17 cellular contexts compared by ENCODE assay signal in genomic region chr20:44528309-44528708, GRCh38. TPM values are rescaled to one million over a fixed set of nuclear protein-coding genes. Genes with fewer than 3 reads are reported as not detected.
DNase-seq lines count a peak whose midpoint lies in the region; ATAC-seq, FAIRE-seq and TF ChIP-seq lines count a peak whose summit lies in the region.
"Had no signal": no experiment of that assay in that cellular context is flagged by ENCODE, and none has a peak within 500 bp of the region (broad histone marks: within the 10 kb centered on the region; RNA-seq: fewer than 3 reads in every experiment).

No MANE protein-coding gene starts in this region.

- no peak overlapping the region for H3K4me3 ChIP-seq in K562
- no peak overlapping the region for H3K4me3 ChIP-seq in trophoblast cell (ENCODE audit: low read depth, low read length)
- no peak overlapping the region for H3K4me3 ChIP-seq in lower leg skin (ENCODE audit: low read depth, poor library complexity, severe bottlenecking)

- no peak overlapping the region for H2BK120ac ChIP-seq in trophoblast cell (ENCODE audit: insufficient read depth, low read length, poor library complexity)

- peak overlapping the region; percentile 22 for H4K91ac ChIP-seq in trophoblast cell (ENCODE audit: low read depth, low read length)

- CTCF ChIA-PET in WTC11 (lab: Charles Lee), result no interaction called here
- CTCF ChIA-PET in K562 (lab: Yijun Ruan, JAX; ENCODE audit: low intra/inter-chr PET ratio), result interaction anchor here (0.6 kb wide), 1 partner anchor 82 kb away, joined by 4 read pairs; no protein-coding TSS in a partner anchor

- intact Hi-C loops in K562 (cut with micrococcal nuclease) (no loop called here), lower leg skin (cut with DNase I; ENCODE audit: low total_unique reads) (no loop called here)

- DNase-seq in WTC11 (ENCODE audit: low spot score), result no peak
- no peak for DNase-seq in K562 (ENCODE audit: extremely low read depth in 1 of 4, low spot score in 3 of 4)
- no peak for DNase-seq in neural crest cell (ENCODE audit: low read depth, low spot score)
- no peak for DNase-seq in trophoblast cell
- no peak for DNase-seq in HK-2 (ENCODE audit: unreplicated experiment)
- no peak for DNase-seq in activated T-cell treated with anti-CD3 and anti-CD28 coated beads, Interleukin-2, amount 50 U/mL, for 72 hours
- no peak for DNase-seq in lower leg skin (ENCODE audit: low spot score in 2 of 2)
- DNase-seq: C1 segment of cervical spinal cord; Calu3; CD4-positive, alpha-beta memory T cell; COR-L47; DMS153; DND-41 had no signal

- no peak overlapping the region for H3K18ac ChIP-seq in trophoblast cell (ENCODE audit: low read length)

- 58% methylated on average over 6 of the region's 6 CpGs for WGBS in K562 (ENCODE audit: insufficient coverage, low coverage, missing lambda C conversion rate)
- no CpG with 5 or more reads among the region's 6 CpGs for WGBS in trophoblast cell (ENCODE audit: extremely low coverage, insufficient coverage, insufficient read length)
- WGBS in lower leg skin, 2 donors, result 79 to 86% methylated on average over 6 of the region's 6 CpGs

- no peaks in the 10 kb centered on the region for H3K9me1 ChIP-seq in K562 (ENCODE audit: control insufficient read depth, insufficient read depth, low read length)

- peaks cover 41% of the 10 kb centered on the region for H3K4me1 Mint-ChIP-seq in WTC11
- H3K4me1 Mint-ChIP-seq in neural crest cell, result peaks cover 5% of the 10 kb centered on the region
- H3K4me1 Mint-ChIP-seq in activated T-cell treated with anti-CD3 and anti-CD28 coated beads, Interleukin-2, amount 50 U/mL, for 72 hours (ENCODE audit: low read depth), result no peaks in the 10 kb centered on the region

- no peaks in the 10 kb centered on the region for H3K36me3 ChIP-seq in K562 (ENCODE audit: control insufficient read depth, insufficient read depth, low read length)
- H3K36me3 ChIP-seq in trophoblast cell (ENCODE audit: control insufficient read depth in 1 of 2, insufficient read depth in 2 of 2, low read length in 2 of 2), result no peaks in the 10 kb centered on the region

- TF ChIP-seq RAD21 in K562 (CRISPR knock-in tag; conservative IDR thresholded peaks at IDR 0.05 in 1 of 2, IDR thresholded peaks at IDR 0.05 in 1 of 2), result no peak

- H3K4me1 ChIP-seq in K562 (replicated peaks in 1 of 2; ENCODE audit: control insufficient read depth in 2 of 2, insufficient read depth in 2 of 2, low read length in 2 of 2) (peaks cover 10 to 24% of the 10 kb centered on the region in 2 experiments), trophoblast cell (ENCODE audit: control insufficient read depth in 1 of 2, insufficient read depth in 2 of 2, low read length in 2 of 2) (peaks cover 15% of the 10 kb centered on the region in 2 experiments)

- no peak overlapping the region for H2AK5ac ChIP-seq in trophoblast cell (ENCODE audit: low read length)

- no peak overlapping the region for H3K27ac ChIP-seq in K562 (ENCODE audit: extremely low read depth, low read depth, low read length)
- no peak overlapping the region for H3K27ac ChIP-seq in trophoblast cell (ENCODE audit: low read depth, low read length)

- no peak overlapping the region for H3K4me3 Mint-ChIP-seq in WTC11
- peak overlapping the region; percentile 68 for H3K4me3 Mint-ChIP-seq in neural crest cell
- no peak overlapping the region for H3K4me3 Mint-ChIP-seq in activated T-cell treated with anti-CD3 and anti-CD28 coated beads, Interleukin-2, amount 50 U/mL, for 72 hours
- H3K4me3 Mint-ChIP-seq: CD4-positive, alpha-beta memory T cell; H9 had no signal

- FAIRE-seq in K562 (lab: Jason Lieb, UNC), result no peak
- FAIRE-seq: G401.6, GM12892 had no signal

- TF ChIP-seq POLR2A in K562 (conservative IDR thresholded peaks at IDR 0.05), result no peak
- no peak for TF ChIP-seq POLR2A in lower leg skin (IDR thresholded peaks at IDR 0.05)

- peak overlapping the region; percentile 32; the same call in 1 of the 2 replicates for H3K27ac Mint-ChIP-seq in WTC11
- no peak overlapping the region for H3K27ac Mint-ChIP-seq in neural crest cell (ENCODE audit: unreplicated experiment)
- no peak overlapping the region for H3K27ac Mint-ChIP-seq in activated T-cell treated with anti-CD3 and anti-CD28 coated beads, Interleukin-2, amount 50 U/mL, for 72 hours

- H3K36me3 Mint-ChIP-seq in WTC11 (no peaks in the 10 kb centered on the region; the same call in 1 of the 2 replicates), neural crest cell (ENCODE audit: low read depth) (no peaks in the 10 kb centered on the region)
- peaks cover 0 to 3% of the 10 kb centered on the region in 2 donors for H3K36me3 Mint-ChIP-seq in activated T-cell treated with anti-CD3 and anti-CD28 coated beads, Interleukin-2, amount 50 U/mL, for 72 hours (ENCODE audit: insufficient read depth in 2 of 2)
- H3K36me3 Mint-ChIP-seq: CD4-positive, alpha-beta memory T cell had no signal

- no peak overlapping the region for H3K4ac ChIP-seq in trophoblast cell (ENCODE audit: low read depth, low read length)

- no peak for TF ChIP-seq EP300 in K562 (IDR thresholded peaks at IDR 0.05; ENCODE audit: low read length)

- no peak overlapping the region for H3K23ac ChIP-seq in trophoblast cell (ENCODE audit: low read length)

- no peak overlapping the region for H4K12ac ChIP-seq in trophoblast cell (ENCODE audit: low read depth, low read length)

- H3K9me3 ChIP-seq in K562 (replicated peaks; ENCODE audit: control insufficient read depth, insufficient read depth, low read depth, low read length) (no peaks in the 10 kb centered on the region), trophoblast cell (ENCODE audit: insufficient read depth, low read depth, low read length) (no peaks in the 10 kb centered on the region)

- H3K9me3 Mint-ChIP-seq in WTC11 (peaks cover 4% of the 10 kb centered on the region), neural crest cell (no peaks in the 10 kb centered on the region)
- H3K9me3 Mint-ChIP-seq in activated T-cell treated with anti-CD3 and anti-CD28 coated beads, Interleukin-2, amount 50 U/mL, for 72 hours, result no peaks in the 10 kb centered on the region

- H3K27me3 Mint-ChIP-seq in WTC11 (ENCODE audit: low read depth) (no peaks in the 10 kb centered on the region), neural crest cell (ENCODE audit: low read depth) (peaks cover 12% of the 10 kb centered on the region)
- H3K27me3 Mint-ChIP-seq in activated T-cell treated with anti-CD3 and anti-CD28 coated beads, Interleukin-2, amount 50 U/mL, for 72 hours (ENCODE audit: low read depth), result no peaks in the 10 kb centered on the region
- H3K27me3 Mint-ChIP-seq: CD4-positive, alpha-beta memory T cell had no signal

- BruUV-seq in K562 (replicated peaks; lab: Mats Ljungman, UMichigan), result no TSS peak

- H3K79me2 ChIP-seq in K562 (ENCODE audit: control insufficient read depth, insufficient read depth, low read length) (no peaks in the 10 kb centered on the region), trophoblast cell (ENCODE audit: control insufficient read depth, insufficient read depth, low read length, poor library complexity) (peaks cover 5% of the 10 kb centered on the region)

- H2BK12ac ChIP-seq in trophoblast cell (ENCODE audit: low read length), result no peak overlapping the region

- H2BK5ac ChIP-seq in trophoblast cell (ENCODE audit: low read depth, low read length, poor library complexity), result no peak overlapping the region

- ATAC-seq in WTC11 (no peak), K562 (no peak)
- no peak for ATAC-seq in activated T-cell treated with anti-CD3 and anti-CD28 coated beads, Interleukin-2, amount 50 U/mL, for 72 hours (replicated peaks in 1 of 2)
- ATAC-seq: HCT116 had no signal

- no peak overlapping the region for H4K8ac ChIP-seq in trophoblast cell (ENCODE audit: low read depth, low read length)

- POLR2A ChIA-PET in WTC11 (lab: Charles Lee) (no interaction called here), K562 (lab: Yijun Ruan, JAX) (interaction anchor here (0.7 to 1.5 kb wide), 2 partner anchors 35 to 856 kb away, joined by 3 to 4 read pairs; no protein-coding TSS in a partner anchor)

- H3K79me1 ChIP-seq in trophoblast cell (ENCODE audit: low read length), result peaks cover 20% of the 10 kb centered on the region

- no peak for TF ChIP-seq CTCF in WTC11 (IDR thresholded peaks at IDR 0.05)
- no peak for TF ChIP-seq CTCF in K562 (IDR thresholded peaks at IDR 0.05 in 2 of 3, conservative IDR thresholded peaks at IDR 0.05 in 1 of 3; ENCODE audit: insufficient read depth in 2 of 3, low read depth in 1 of 3, low read length in 3 of 3)
- no peak for TF ChIP-seq CTCF in neural crest cell (conservative IDR thresholded peaks at IDR 0.05)
- TF ChIP-seq CTCF in lower leg skin (IDR thresholded peaks at IDR 0.05), result no peak

- H3K27me3 ChIP-seq in K562 (ENCODE audit: control insufficient read depth in 2 of 2, insufficient read depth in 2 of 2, low read length in 2 of 2), result no peaks in the 10 kb centered on the region
- no peaks in the 10 kb centered on the region for H3K27me3 ChIP-seq in trophoblast cell (ENCODE audit: insufficient read depth, low read length)

- in situ Hi-C loops in K562 (cut with MboI), result no loop called here

- H4K20me1 ChIP-seq in K562 (replicated peaks; ENCODE audit: control insufficient read depth, insufficient read depth, low read length), result no peaks in the 10 kb centered on the region

- H3K14ac ChIP-seq in trophoblast cell (ENCODE audit: low read length), result no peak overlapping the region

- H3K9ac ChIP-seq in K562 (ENCODE audit: insufficient read depth in 1 of 2, low read depth in 2 of 2, low read length in 2 of 2) (no peak overlapping the region), trophoblast cell (ENCODE audit: low read length) (no peak overlapping the region)

- H2AFZ ChIP-seq in K562 (ENCODE audit: low read depth, low read length) (no peak overlapping the region), trophoblast cell (ENCODE audit: insufficient read depth, low read length, poor library complexity) (no peak overlapping the region)

- H3K4me2 ChIP-seq in K562 (ENCODE audit: insufficient read depth, low read length), result no peak overlapping the region
- H3K4me2 ChIP-seq in trophoblast cell (ENCODE audit: low read length), result no peak overlapping the region

RNA-seq across cellular contexts. Expression of gene SERINC3, which starts 6.4 kb away (rescaled TPM):
- total RNA-seq in WTC11 (2021) (38.2 to 41.3 TPM (median 38.6 TPM) in 3 replicates), K562 (2014; rRNA removed) (24.7 and 26.4 TPM in 2 replicates), K562 (2014; rRNA removed; fragmentation: Illumina TruSeq; extraction: Trizol) (40.2 and 47.5 TPM in 2 replicates), K562 (2015; rRNA removed; fragmentation: Illumina TruSeq; extraction: Trizol) (32.5 and 34.7 TPM in 2 replicates), K562 (2021) (43.1 and 48.8 TPM in 2 replicates), neural crest cell (31.1 and 32.4 TPM in 2 replicates), lower leg skin (100 to 1,000 TPM; 102 to 142 (median 124) TPM)
- total RNA-seq in K562 (2011; cell fraction: chromatin; rRNA removed; ENCODE audit: low replicate concordance), result 69.8 and 104 TPM in 2 replicates
- 129 and 134 TPM in 2 replicates for total RNA-seq in K562 (2011; cell fraction: nucleolus; rRNA removed)
- 110 and 125 TPM in 2 replicates for total RNA-seq in K562 (2011; cell fraction: nucleoplasm; rRNA removed)
- polyA plus RNA-seq in K562 (2011; rRNA removed) (107 and 130 TPM in 2 replicates), K562 (2014; fragmentation: Illumina TruSeq; extraction: Trizol) (55.6 and 58.3 TPM in 2 replicates), K562 (2014; fragmentation: Nextera tagmentation; extraction: Ambion mirVana) (10 to 100 TPM; 73.1 to 93.2 TPM), K562 (2014; rRNA removed) (34.7 and 38.6 TPM in 2 replicates)
- 115 and 165 TPM in 2 replicates for polyA plus RNA-seq in K562 (2011; cell fraction: cytosol; rRNA removed)
- 76.3 and 79.4 TPM in 2 replicates for polyA plus RNA-seq in K562 (2011; cell fraction: nucleus; rRNA removed)
- 42.5 and 62.4 TPM in 2 replicates for polyA plus RNA-seq in K562 (2012)
- 202 and 263 TPM in 2 replicates for polyA minus RNA-seq in K562 (2011; rRNA and poly(A)+ RNA removed)
- 83.5 and 95.9 TPM in 2 replicates for polyA minus RNA-seq in K562 (2011; cell fraction: cytosol; rRNA and poly(A)+ RNA removed)
- 25.7 and 39.3 TPM in 2 replicates for polyA minus RNA-seq in K562 (2011; cell fraction: nucleus; rRNA and poly(A)+ RNA removed)
- polyA plus RNA-seq in trophoblast cell (2013), result 91.9 and 98.8 TPM in 2 replicates
- 10 to 100 TPM; 85.6 to 100.0 TPM for total RNA-seq in activated T-cell treated with anti-CD3 and anti-CD28 coated beads, Interleukin-2, amount 50 U/mL, for 72 hours

RNA-seq across cellular contexts. Expression of gene TTPAL, which starts 52.6 kb away (rescaled TPM):
- 10.3 to 16.5 TPM (median 13.7 TPM) in 3 replicates for total RNA-seq in WTC11 (2021)
- total RNA-seq in K562 (2011; cell fraction: chromatin; rRNA removed; ENCODE audit: low replicate concordance), result 10.0 and 15.3 TPM in 2 replicates
- total RNA-seq in K562 (2011; cell fraction: nucleolus; rRNA removed), result 5.7 and 7.5 TPM in 2 replicates
- 7.3 and 10.5 TPM in 2 replicates for total RNA-seq in K562 (2011; cell fraction: nucleoplasm; rRNA removed)
- total RNA-seq in K562 (2014; rRNA removed), result 1.7 and 2.3 TPM in 2 replicates
- total RNA-seq in K562 (2014; rRNA removed; fragmentation: Illumina TruSeq; extraction: Trizol), result 3.7 and 3.8 TPM in 2 replicates
- 2.8 and 3.4 TPM in 2 replicates for total RNA-seq in K562 (2015; rRNA removed; fragmentation: Illumina TruSeq; extraction: Trizol)
- total RNA-seq in K562 (2021), result 6.6 and 7.0 TPM in 2 replicates
- polyA plus RNA-seq in K562 (2011; rRNA removed), result 1.8 and 1.9 TPM in 2 replicates
- polyA plus RNA-seq in K562 (2011; cell fraction: cytosol; rRNA removed), result 1.2 and 1.7 TPM in 2 replicates
- polyA plus RNA-seq in K562 (2011; cell fraction: nucleus; rRNA removed), result 2.0 and 5.5 TPM in 2 replicates
- 3.4 and 3.8 TPM in 2 replicates for polyA plus RNA-seq in K562 (2012)
- 4.2 and 4.6 TPM in 2 replicates for polyA plus RNA-seq in K562 (2014; fragmentation: Illumina TruSeq; extraction: Trizol)
- polyA plus RNA-seq in K562 (2014; fragmentation: Nextera tagmentation; extraction: Ambion mirVana), result 1 to 10 TPM; 1.1 to 1.5 TPM
- polyA plus RNA-seq in K562 (2014; rRNA removed), result 2.6 and 2.9 TPM in 2 replicates
- 2.9 and 3.0 TPM in 2 replicates for polyA minus RNA-seq in K562 (2011; rRNA and poly(A)+ RNA removed)
- polyA minus RNA-seq in K562 (2011; cell fraction: cytosol; rRNA and poly(A)+ RNA removed), result 2.0 and 3.1 TPM in 2 replicates
- 1.5 and 2.7 TPM in 2 replicates for polyA minus RNA-seq in K562 (2011; cell fraction: nucleus; rRNA and poly(A)+ RNA removed)
- 20.6 and 22.3 TPM in 2 replicates for total RNA-seq in neural crest cell
- polyA plus RNA-seq in trophoblast cell (2013), result 8.4 and 8.8 TPM in 2 replicates
- 10 to 100 TPM; 15.9 to 21.0 TPM for total RNA-seq in activated T-cell treated with anti-CD3 and anti-CD28 coated beads, Interleukin-2, amount 50 U/mL, for 72 hours
- total RNA-seq in lower leg skin, result 10 to 100 TPM; 27.1 to 36.8 (median 31.7) TPM

RNA-seq across cellular contexts. Expression of gene PKIG, which starts 54.1 kb away (rescaled TPM):
- total RNA-seq in WTC11 (2021), result 22.7 to 28.1 TPM (median 24.4 TPM) in 3 replicates
- 1.0 TPM in 1 of 2 replicates, not detected in the other for total RNA-seq in K562 (2011; cell fraction: chromatin; rRNA removed; ENCODE audit: low replicate concordance)
- 0.83 and 0.92 TPM in 2 replicates for total RNA-seq in K562 (2011; cell fraction: nucleolus; rRNA removed)
- total RNA-seq in K562 (2011; cell fraction: nucleoplasm; rRNA removed), result 0.59 and 0.92 TPM in 2 replicates
- total RNA-seq in K562 (2014; rRNA removed), result 4.9 and 7.4 TPM in 2 replicates
- total RNA-seq in K562 (2014; rRNA removed; fragmentation: Illumina TruSeq; extraction: Trizol), result 1.6 and 2.9 TPM in 2 replicates
- total RNA-seq in K562 (2015; rRNA removed; fragmentation: Illumina TruSeq; extraction: Trizol), result 5.0 and 6.1 TPM in 2 replicates
- 4.7 and 5.1 TPM in 2 replicates for total RNA-seq in K562 (2021)
- polyA plus RNA-seq in K562 (2011; rRNA removed), result 3.0 and 4.6 TPM in 2 replicates
- polyA plus RNA-seq in K562 (2011; cell fraction: cytosol; rRNA removed), result 6.9 and 7.3 TPM in 2 replicates
- polyA plus RNA-seq in K562 (2011; cell fraction: nucleus; rRNA removed), result 3.2 and 3.7 TPM in 2 replicates
- polyA plus RNA-seq in K562 (2012), result 6.9 and 7.4 TPM in 2 replicates
- polyA plus RNA-seq in K562 (2014; fragmentation: Illumina TruSeq; extraction: Trizol), result 6.2 and 7.0 TPM in 2 replicates
- under 1 TPM; 0.13 to 0.74 TPM for polyA plus RNA-seq in K562 (2014; fragmentation: Nextera tagmentation; extraction: Ambion mirVana)
- polyA plus RNA-seq in K562 (2014; rRNA removed), result 5.7 and 7.6 TPM in 2 replicates
- polyA minus RNA-seq in K562 (2011; rRNA and poly(A)+ RNA removed), result 1.9 and 2.4 TPM in 2 replicates
- polyA minus RNA-seq in K562 (2011; cell fraction: cytosol; rRNA and poly(A)+ RNA removed), result 1.7 and 3.8 TPM in 2 replicates
- polyA minus RNA-seq in K562 (2011; cell fraction: nucleus; rRNA and poly(A)+ RNA removed), result 0.44 and 0.81 TPM in 2 replicates
- 32.3 and 34.7 TPM in 2 replicates for total RNA-seq in neural crest cell
- 27.2 and 27.9 TPM in 2 replicates for polyA plus RNA-seq in trophoblast cell (2013)
- 10 to 100 TPM; 10.3 to 13.6 TPM for total RNA-seq in activated T-cell treated with anti-CD3 and anti-CD28 coated beads, Interleukin-2, amount 50 U/mL, for 72 hours
- 10 to 100 TPM; 21.5 to 42.6 (median 28.2) TPM for total RNA-seq in lower leg skin
